In genomic region chr17:65601881-65602280, GRCh38 we compare ENCODE assay signal across 28 cellular contexts.
"Had no signal": no experiment of that assay in that cellular context is flagged by ENCODE, and none has a peak within 500 bp of the region (broad histone marks: within the 10 kb centered on the region; RNA-seq: fewer than 3 reads in every experiment).

No MANE protein-coding gene starts in this region.

- H3K9me3 Mint-ChIP-seq: activated B cell treated with CpG ODN at 0.5 μM for 24 hours; activated CD8-positive, alpha-beta T cell treated with anti-CD3 and anti-CD28 coated beads for 36 hours; activated naive CD4-positive, alpha-beta T cell treated with anti-CD3 and anti-CD28 coated beads, Interleukin-2, amount 10 ng/mL, durations not matched to agents 7 days and 5 days; activated naive CD4-positive, alpha-beta T cell treated with anti-CD3 and anti-CD28 coated beads, Interleukin-2, amount 50 U/mL, for 72 hours; activated naive CD8-positive, alpha-beta T cell treated with anti-CD3 and anti-CD28 coated beads, Interleukin-2, amount 10 ng/mL, durations not matched to agents 7 days and 5 days; T-helper 2 cell treated with Interferon-gamma antibody and Interleukin-4, amounts not matched to agents 5 μg/mL and 100 μg/mL, for 36 hours had no signal

- H3K27ac Mint-ChIP-seq: activated B cell treated with CpG ODN at 0.5 μM for 24 hours; activated CD8-positive, alpha-beta T cell treated with anti-CD3 and anti-CD28 coated beads for 36 hours; activated naive CD4-positive, alpha-beta T cell treated with anti-CD3 and anti-CD28 coated beads, Interleukin-2, amount 10 ng/mL, durations not matched to agents 7 days and 5 days; activated naive CD4-positive, alpha-beta T cell treated with anti-CD3 and anti-CD28 coated beads, Interleukin-2, amount 50 U/mL, for 72 hours; activated naive CD8-positive, alpha-beta T cell treated with anti-CD3 and anti-CD28 coated beads, Interleukin-2, amount 10 ng/mL, durations not matched to agents 7 days and 5 days; T-helper 17 cell; T-helper 2 cell treated with Interferon-gamma antibody and Interleukin-4, amounts not matched to agents 5 μg/mL and 100 μg/mL, for 36 hours had no signal

- H3K36me3 Mint-ChIP-seq: activated naive CD4-positive, alpha-beta T cell treated with anti-CD3 and anti-CD28 coated beads, Interleukin-2, amount 10 ng/mL, durations not matched to agents 7 days and 5 days; activated naive CD4-positive, alpha-beta T cell treated with anti-CD3 and anti-CD28 coated beads, Interleukin-2, amount 50 U/mL, for 72 hours; activated naive CD8-positive, alpha-beta T cell treated with anti-CD3 and anti-CD28 coated beads, Interleukin-2, amount 10 ng/mL, durations not matched to agents 7 days and 5 days had no signal

- DNase-seq: activated B cell treated with CpG ODN at 0.5 μM for 24 hours; activated CD4-positive, alpha-beta T cell treated with anti-CD3 and anti-CD28 coated beads for 48 hours; activated CD4-positive, alpha-beta T cell treated with anti-CD3 and anti-CD28 coated beads, Interleukin-2, amount 50 U/mL, for 1 hour; activated CD4-positive, alpha-beta T cell treated with anti-CD3 and anti-CD28 coated beads, Interleukin-2, amount 50 U/mL, for 48 hours; activated CD8-positive, alpha-beta memory T cell treated with anti-CD3 and anti-CD28 coated beads for 24 hours; activated CD8-positive, alpha-beta T cell treated with anti-CD3 and anti-CD28 coated beads for 36 hours; activated gamma-delta T cell; activated naive CD4-positive, alpha-beta T cell; activated naive CD4-positive, alpha-beta T cell treated with anti-CD3 and anti-CD28 coated beads, Interleukin-2, amount 10 ng/mL, durations not matched to agents 7 days and 5 days; activated naive CD8-positive, alpha-beta T cell treated with anti-CD3 and anti-CD28 coated beads, Interleukin-2, amount 10 ng/mL, durations not matched to agents 7 days and 5 days; activated T-cell treated with anti-CD3 and anti-CD28 coated beads, Interleukin-2, amount 50 U/mL, for 1 hour; activated T-cell treated with anti-CD3 and anti-CD28 coated beads, Interleukin-2, amount 50 U/mL, for 48 hours; central memory CD4-positive, alpha-beta T cell; cerebellar nuclear complex; colonic mucosa; effector CD8-positive, alpha-beta T cell; esophagus squamous epithelium; foreskin melanocyte; head of caudate nucleus; T-helper 1 cell; T-helper 17 cell; T1000; WERI-Rb-1 had no signal

- H3K4me1 Mint-ChIP-seq: activated B cell treated with CpG ODN at 0.5 μM for 24 hours had no signal

- ATAC-seq: activated CD4-positive, CD25-positive, alpha-beta regulatory T cell treated with anti-CD3 and anti-CD28 coated beads, Interleukin-2, amount 50 U/mL, for 24 hours; activated CD8-positive, alpha-beta T cell treated with anti-CD3 and anti-CD28 coated beads for 36 hours; activated naive CD4-positive, alpha-beta T cell treated with anti-CD3 and anti-CD28 coated beads, Interleukin-2, amount 50 U/mL, for 72 hours; gastroesophageal sphincter; T-helper 17 cell had no signal

- H3K4me3 Mint-ChIP-seq: activated B cell treated with CpG ODN at 0.5 μM for 24 hours; activated CD8-positive, alpha-beta T cell treated with anti-CD3 and anti-CD28 coated beads for 36 hours; activated naive CD4-positive, alpha-beta T cell treated with anti-CD3 and anti-CD28 coated beads, Interleukin-2, amount 10 ng/mL, durations not matched to agents 7 days and 5 days; activated naive CD8-positive, alpha-beta T cell treated with anti-CD3 and anti-CD28 coated beads, Interleukin-2, amount 10 ng/mL, durations not matched to agents 7 days and 5 days; brain; T-helper 17 cell; T-helper 2 cell treated with Interferon-gamma antibody and Interleukin-4, amounts not matched to agents 5 μg/mL and 100 μg/mL, for 36 hours had no signal

- H3K27me3 Mint-ChIP-seq: activated CD8-positive, alpha-beta T cell treated with anti-CD3 and anti-CD28 coated beads for 36 hours; activated naive CD8-positive, alpha-beta T cell treated with anti-CD3 and anti-CD28 coated beads, Interleukin-2, amount 10 ng/mL, durations not matched to agents 7 days and 5 days; T-helper 17 cell had no signal
